In genomic region chr1:89905391-89906058, GRCh38 we compare ENCODE assay signal across 15 cellular contexts.
DNase-seq lines count a peak whose midpoint lies in the region; ATAC-seq and TF ChIP-seq lines count a peak whose summit lies in the region.
"Had no signal": no experiment of that assay in that cellular context is flagged by ENCODE, and none has a peak within 500 bp of the region (broad histone marks: within the 10 kb centered on the region; RNA-seq: fewer than 3 reads in every experiment).

No MANE protein-coding gene starts in this region.

- intact Hi-C loops in PC-3 (cut with micrococcal nuclease), result loop anchor here (2.0 to 5.0 kb wide), 4 partner anchors 15 to 63 kb away; no protein-coding TSS in a partner anchor

- H3K79me2 ChIP-seq in SK-N-SH (ENCODE audit: insufficient read depth), result no peaks in the 10 kb centered on the region
- peaks cover 15% of the 10 kb centered on the region for H3K79me2 ChIP-seq in PC-3 (ENCODE audit: low read length)

- no peak overlapping the region for H3K4me3 Mint-ChIP-seq in progenitor cell of endocrine pancreas (ENCODE audit: low read depth)

- no peaks in the 10 kb centered on the region for H3K27me3 Mint-ChIP-seq in progenitor cell of endocrine pancreas

- H3K9me3 ChIP-seq in SK-N-SH, result no peaks in the 10 kb centered on the region
- H3K9me3 ChIP-seq in PC-3 (ENCODE audit: low read length), result no peaks in the 10 kb centered on the region

- H3K4me1 Mint-ChIP-seq in progenitor cell of endocrine pancreas (ENCODE audit: low read depth), result peaks cover 42% of the 10 kb centered on the region

- H3K9ac ChIP-seq in SK-N-SH (no peak overlapping the region), PC-3 (ENCODE audit: low read length) (no peak overlapping the region)

- H3K4me2 ChIP-seq in SK-N-SH (peak overlapping the region; percentile 43), PC-3 (ENCODE audit: low read length) (peak overlapping the region; percentile 43)

- H3K4me3 ChIP-seq in SK-N-SH (ENCODE audit: low read depth in 2 of 2, low read length in 1 of 2), result no peak overlapping the region
- H3K4me3 ChIP-seq in PC-3 (ENCODE audit: low read length), result no peak overlapping the region
- H3K4me3 ChIP-seq in fibroblast of the aortic adventitia (ENCODE audit: low read depth, low read length), result no peak overlapping the region
- H3K4me3 ChIP-seq: skin epidermis had no signal

- BruUV-seq in PC-3 (replicated peaks; lab: Mats Ljungman, UMichigan), result no TSS peak

- H3K4me1 ChIP-seq in SK-N-SH (ENCODE audit: control insufficient read depth in 1 of 2, insufficient read depth in 2 of 2, low read depth in 1 of 2, low read length in 1 of 2) (peaks cover 44 to 61% of the 10 kb centered on the region in 2 experiments), PC-3 (ENCODE audit: insufficient read depth, low read length) (peaks cover 53% of the 10 kb centered on the region)

- H3K9me3 Mint-ChIP-seq in progenitor cell of endocrine pancreas (ENCODE audit: low read depth), result no peaks in the 10 kb centered on the region

- H3K9me2 ChIP-seq in SK-N-SH (no peaks in the 10 kb centered on the region), PC-3 (replicated peaks; ENCODE audit: low read length) (no peaks in the 10 kb centered on the region)

- H3K36me3 Mint-ChIP-seq in progenitor cell of endocrine pancreas (ENCODE audit: insufficient read depth), result no peaks in the 10 kb centered on the region

- no peak for DNase-seq in SK-N-SH
- DNase-seq in PC-3, result peak; percentile 52
- peak; percentile 52 for DNase-seq in fibroblast of the aortic adventitia (ENCODE audit: low read depth)
- no peak for DNase-seq in progenitor cell of endocrine pancreas (ENCODE audit: low spot score, unreplicated experiment)
- DNase-seq in stimulated activated CD8-positive, alpha-beta memory T cell treated with anti-CD3 and anti-CD28 coated beads, Interleukin-4, amount 100 ng/mL, for 48 hours, result no peak
- DNase-seq: activated CD4-positive, alpha-beta T cell treated with anti-CD3 and anti-CD28 coated beads for 4 hours; activated T-cell treated with anti-CD3 and anti-CD28 coated beads, Interleukin-2, amount 50 U/mL, for 1 hour; COR-L47; effector CD8-positive, alpha-beta T cell; left cardiac atrium; NCI-H748 treated with DMSO at 0.1 percent for 48 hours had no signal

- H3K27ac Mint-ChIP-seq in progenitor cell of endocrine pancreas, result peak overlapping the region; percentile 98

- H3K36me3 ChIP-seq in SK-N-SH (replicated peaks in 1 of 2; ENCODE audit: control insufficient read depth in 1 of 2, insufficient read depth in 2 of 2, low read length in 1 of 2), result no peaks in the 10 kb centered on the region
- H3K36me3 ChIP-seq in PC-3 (ENCODE audit: low read depth, low read length), result no peaks in the 10 kb centered on the region

- H2AFZ ChIP-seq in SK-N-SH (ENCODE audit: low read depth) (no peak overlapping the region), PC-3 (ENCODE audit: low read length) (no peak overlapping the region)

- CTCF ChIA-PET in SK-N-SH (lab: Yijun Ruan, JAX), result interaction anchor here (1.0 to 1.6 kb wide), 2 partner anchors 11 to 62 kb away, joined by 3 to 5 read pairs; no protein-coding TSS in a partner anchor
- CTCF ChIA-PET in PC-3 (lab: Charles Lee), result no interaction called here

- H3K27ac ChIP-seq in SK-N-SH (ENCODE audit: low read depth in 2 of 2, low read length in 1 of 2) (peak overlapping the region in 1 of 2 experiments; percentile 86; a peak in 1 of 4 replicates), PC-3 (ENCODE audit: low read length) (peak overlapping the region; percentile 89)
- H3K27ac ChIP-seq: skin epidermis had no signal

- no peaks in the 10 kb centered on the region for H3K27me3 ChIP-seq in SK-N-SH (ENCODE audit: insufficient read depth)
- H3K27me3 ChIP-seq in PC-3 (ENCODE audit: low read length), result no peaks in the 10 kb centered on the region

- TF ChIP-seq EP300 in SK-N-SH (IDR thresholded peaks at IDR 0.05; ENCODE audit: borderline replicate concordance in 1 of 2, low read depth in 1 of 2, low read length in 1 of 2), result no peak

- ATAC-seq in SK-N-SH treated with all-trans-retinoic acid at 6 μM for 48 hours (no peak), PC-3 (peak; percentile 35), GM21825 (IDR thresholded peaks at IDR 0.05; ENCODE audit: unreplicated experiment) (no peak), esophagus mucosa (no peak)

- H4K20me1 ChIP-seq in SK-N-SH (ENCODE audit: insufficient read depth) (no peaks in the 10 kb centered on the region), PC-3 (ENCODE audit: low read length) (no peaks in the 10 kb centered on the region)

- TF ChIP-seq RAD21 in SK-N-SH (IDR thresholded peaks at IDR 0.05; ENCODE audit: low read length), result no peak

- H3F3A ChIP-seq in SK-N-SH (replicated peaks; ENCODE audit: insufficient read depth) (peaks cover 30% of the 10 kb centered on the region), PC-3 (ENCODE audit: low read length, unreplicated experiment) (peaks cover 5% of the 10 kb centered on the region)

- 87% methylated on average over 5 of the region's 5 CpGs for WGBS in SK-N-SH (ENCODE audit: low lambda C conversion rate)

- POLR2A ChIA-PET in SK-N-SH (lab: Yijun Ruan, JAX) (no interaction called here), PC-3 (lab: Charles Lee; ENCODE audit: unreplicated experiment) (no interaction called here)

- TF ChIP-seq CTCF in SK-N-SH (IDR thresholded peaks at IDR 0.05), result no peak
- TF ChIP-seq CTCF in PC-3 (conservative IDR thresholded peaks at IDR 0.05; ENCODE audit: low read depth, low read length), result no peak
- TF ChIP-seq CTCF in fibroblast of the aortic adventitia (IDR thresholded peaks at IDR 0.05; ENCODE audit: insufficient read depth, low read length), result no peak
- TF ChIP-seq CTCF in progenitor cell of endocrine pancreas (IDR thresholded peaks at IDR 0.05; ENCODE audit: unreplicated experiment), result no peak

TF ChIP-seq in SK-N-SH, 30 proteins besides CTCF, POLR2A, EP300 and RAD21 (continues in another document):
- TF ChIP-seq NRF1 (IDR thresholded peaks at IDR 0.05; ENCODE audit: low read depth, low read length), result no peak
- TF ChIP-seq RFX5 (IDR thresholded peaks at IDR 0.05; ENCODE audit: low read length), result no peak
- TF ChIP-seq REST (IDR thresholded peaks at IDR 0.05; ENCODE audit: low read depth, low read length), result no peak
- TF ChIP-seq TCF12 (IDR thresholded peaks at IDR 0.05), result no peak
- TF ChIP-seq YY1 (IDR thresholded peaks at IDR 0.05; ENCODE audit: low read depth), result no peak
- no peak for TF ChIP-seq FOXM1 (IDR thresholded peaks at IDR 0.05; ENCODE audit: low read depth)
- no peak for TF ChIP-seq JUND (IDR thresholded peaks at IDR 0.05)

TF ChIP-seq in SK-N-SH treated with all-trans-retinoic acid at 6 μM for 48 hours, 23 proteins besides CTCF, POLR2A, EP300 and RAD21 (continues in another document):
- TF ChIP-seq RARB (CRISPR knock-in tag; IDR thresholded peaks at IDR 0.05), result no peak
- TF ChIP-seq TCF4 (CRISPR knock-in tag; IDR thresholded peaks at IDR 0.05; ENCODE audit: borderline replicate concordance), result no peak
- TF ChIP-seq ESRRG (CRISPR knock-in tag; IDR thresholded peaks at IDR 0.05), result no peak
- no peak for TF ChIP-seq SNAI2 (CRISPR knock-in tag; IDR thresholded peaks at IDR 0.05)
- no peak for TF ChIP-seq ZNF8 (CRISPR knock-in tag; IDR thresholded peaks at IDR 0.05)
- TF ChIP-seq TSHZ2 (CRISPR knock-in tag; IDR thresholded peaks at IDR 0.05), result no peak
- TF ChIP-seq OSR1 (CRISPR knock-in tag; IDR thresholded peaks at IDR 0.05), result no peak
- no peak for TF ChIP-seq ZFP30 (CRISPR knock-in tag; IDR thresholded peaks at IDR 0.05)
- TF ChIP-seq CREB5 (CRISPR knock-in tag; IDR thresholded peaks at IDR 0.05; ENCODE audit: low read depth), result no peak

Comparison
In these comparisons a context has a peak if more than half of its experiments do, and no peak if none do; other contexts are left out.
1. DNase-seq: peak in PC-3 (single experiment) and fibroblast of the aortic adventitia (single experiment); none in SK-N-SH (single experiment), progenitor cell of endocrine pancreas (single experiment) and stimulated activated CD8-positive, alpha-beta memory T cell treated with anti-CD3 and anti-CD28 coated beads, Interleukin-4, amount 100 ng/mL, for 48 hours (single experiment).